Comparison of ENCODE assay signal across 20 cellular contexts in genomic region chr21:42406846-42407245, GRCh38. TPM values are rescaled to one million over a fixed set of nuclear protein-coding genes. Genes with fewer than 3 reads are reported as not detected.
DNase-seq lines count a peak whose midpoint lies in the region; ATAC-seq and TF ChIP-seq lines count a peak whose summit lies in the region.
"Had no signal": no experiment of that assay in that cellular context is flagged by ENCODE, and none has a peak within 500 bp of the region (broad histone marks: within the 10 kb centered on the region; RNA-seq: fewer than 3 reads in every experiment).

No MANE protein-coding gene starts in this region.

- no peaks in the 10 kb centered on the region for H3K4me1 ChIP-seq in upper lobe of right lung
- H3K4me1 ChIP-seq: breast epithelium, esophagus muscularis mucosa, left ventricle myocardium inferior had no signal

- H3K27me3 ChIP-seq in upper lobe of right lung, result peaks cover under 1% of the 10 kb centered on the region
- H3K27me3 ChIP-seq: breast epithelium had no signal

- no peak for ATAC-seq in natural killer cell treated with Interleukin-12 subunit alpha and Interleukin-12 subunit beta and Interleukin-15 and Interleukin-18, amount 100 ng/mL, for 72 hours
- ATAC-seq in natural killer cell (no peak), T-helper 17 cell (no peak), upper lobe of right lung (no peak), HG03521 (IDR thresholded peaks at IDR 0.05; ENCODE audit: unreplicated experiment) (no peak)
- no peak for ATAC-seq in activated naive CD8-positive, alpha-beta T cell treated with anti-CD3 and anti-CD28 coated beads, Interleukin-2, amount 10 ng/mL, durations not matched to agents 7 days and 5 days (ENCODE audit: low read depth)

- H3K4me1 Mint-ChIP-seq in natural killer cell treated with Interleukin-12 subunit alpha and Interleukin-12 subunit beta and Interleukin-15 and Interleukin-18, amount 100 ng/mL, for 72 hours (ENCODE audit: low read depth in 2 of 2), result peaks cover 9 to 16% of the 10 kb centered on the region in 2 donors
- H3K4me1 Mint-ChIP-seq in natural killer cell (peaks cover 0 to 10% of the 10 kb centered on the region in 2 donors), T-helper 17 cell (peaks cover 37% of the 10 kb centered on the region)
- peaks cover 42% of the 10 kb centered on the region for H3K4me1 Mint-ChIP-seq in activated naive CD8-positive, alpha-beta T cell treated with anti-CD3 and anti-CD28 coated beads, Interleukin-2, amount 10 ng/mL, durations not matched to agents 7 days and 5 days

- DNase-seq in natural killer cell treated with Interleukin-12 subunit alpha and Interleukin-12 subunit beta and Interleukin-15 and Interleukin-18, amount 100 ng/mL, for 72 hours (ENCODE audit: low spot score), result no peak
- no peak for DNase-seq in natural killer cell
- no peak for DNase-seq in T-helper 17 cell
- DNase-seq in activated naive CD8-positive, alpha-beta T cell treated with anti-CD3 and anti-CD28 coated beads, Interleukin-2, amount 10 ng/mL, durations not matched to agents 7 days and 5 days, result peak; percentile 23
- peak; percentile 25 for DNase-seq in upper lobe of right lung
- DNase-seq in HK-2 (ENCODE audit: unreplicated experiment), result no peak
- no peak for DNase-seq in iPS-NIHi7 (ENCODE audit: extremely low spot score)
- DNase-seq: Calu3, H9, IMR-90, left ventricle myocardium inferior, mucosa of descending colon, NCI-H2029 treated with DMSO at 0.1 percent for 48 hours, NCI-H446, nucleus accumbens had no signal

- H3K9me3 Mint-ChIP-seq in natural killer cell treated with Interleukin-12 subunit alpha and Interleukin-12 subunit beta and Interleukin-15 and Interleukin-18, amount 100 ng/mL, for 72 hours, result no peaks in the 10 kb centered on the region
- H3K9me3 Mint-ChIP-seq in natural killer cell, result peaks cover under 1% of the 10 kb centered on the region in 2 donors
- H3K9me3 Mint-ChIP-seq in activated naive CD8-positive, alpha-beta T cell treated with anti-CD3 and anti-CD28 coated beads, Interleukin-2, amount 10 ng/mL, durations not matched to agents 7 days and 5 days, result peaks cover 3% of the 10 kb centered on the region
- H3K9me3 Mint-ChIP-seq: H9 had no signal

- H3K36me3 ChIP-seq in upper lobe of right lung, result no peaks in the 10 kb centered on the region
- H3K36me3 ChIP-seq: breast epithelium, esophagus muscularis mucosa, left ventricle myocardium inferior had no signal

- intact Hi-C loops in natural killer cell (cut with micrococcal nuclease), result no loop called here
- intact Hi-C loops in upper lobe of right lung (cut with DNase I), result no loop called here

- H3K27ac Mint-ChIP-seq in natural killer cell treated with Interleukin-12 subunit alpha and Interleukin-12 subunit beta and Interleukin-15 and Interleukin-18, amount 100 ng/mL, for 72 hours, result peak overlapping the region; percentile 80 to 93
- H3K27ac Mint-ChIP-seq in natural killer cell (no peak overlapping the region), T-helper 17 cell (peak overlapping the region; percentile 98)
- H3K27ac Mint-ChIP-seq in activated naive CD8-positive, alpha-beta T cell treated with anti-CD3 and anti-CD28 coated beads, Interleukin-2, amount 10 ng/mL, durations not matched to agents 7 days and 5 days, result peak overlapping the region; percentile 98

- peaks cover under 1% of the 10 kb centered on the region for H3K36me3 Mint-ChIP-seq in natural killer cell treated with Interleukin-12 subunit alpha and Interleukin-12 subunit beta and Interleukin-15 and Interleukin-18, amount 100 ng/mL, for 72 hours
- H3K36me3 Mint-ChIP-seq in natural killer cell (peaks cover under 1% of the 10 kb centered on the region), T-helper 17 cell (ENCODE audit: low read depth) (peaks cover 11% of the 10 kb centered on the region)
- H3K36me3 Mint-ChIP-seq in activated naive CD8-positive, alpha-beta T cell treated with anti-CD3 and anti-CD28 coated beads, Interleukin-2, amount 10 ng/mL, durations not matched to agents 7 days and 5 days, result peaks cover 39% of the 10 kb centered on the region

- TF ChIP-seq CTCF in natural killer cell (IDR thresholded peaks at IDR 0.05) (no peak), upper lobe of right lung (IDR thresholded peaks at IDR 0.05) (no peak)

- POLR2A ChIA-PET in activated naive CD8-positive, alpha-beta T cell treated with anti-CD3 and anti-CD28 coated beads, Interleukin-2, amount 10 ng/mL, durations not matched to agents 7 days and 5 days (lab: Charles Lee), result interaction anchor here (0.6 to 6.7 kb wide), 3 partner anchors 14 to 110 kb away, joined by 3 to 182 read pairs (median 4); no protein-coding TSS in a partner anchor

- H3K27ac ChIP-seq in upper lobe of right lung, result no peak overlapping the region
- H3K27ac ChIP-seq: breast epithelium, esophagus muscularis mucosa, HL-60, left ventricle myocardium inferior had no signal

- peak overlapping the region; percentile 34 for H3K4me3 ChIP-seq in upper lobe of right lung
- H3K4me3 ChIP-seq: breast epithelium, esophagus muscularis mucosa, left ventricle myocardium inferior, mucosa of descending colon had no signal

- H3K4me3 Mint-ChIP-seq in natural killer cell treated with Interleukin-12 subunit alpha and Interleukin-12 subunit beta and Interleukin-15 and Interleukin-18, amount 100 ng/mL, for 72 hours, result peak overlapping the region; percentile 94
- H3K4me3 Mint-ChIP-seq in natural killer cell (no peak overlapping the region), T-helper 17 cell (peak overlapping the region; percentile 99)
- peak overlapping the region; percentile 98 for H3K4me3 Mint-ChIP-seq in activated naive CD8-positive, alpha-beta T cell treated with anti-CD3 and anti-CD28 coated beads, Interleukin-2, amount 10 ng/mL, durations not matched to agents 7 days and 5 days
- H3K4me3 Mint-ChIP-seq: H9 had no signal

- H3K27me3 Mint-ChIP-seq in natural killer cell treated with Interleukin-12 subunit alpha and Interleukin-12 subunit beta and Interleukin-15 and Interleukin-18, amount 100 ng/mL, for 72 hours, result peaks cover under 1 to 18% of the 10 kb centered on the region in 2 donors
- peaks cover 25 to 26% of the 10 kb centered on the region in 2 donors for H3K27me3 Mint-ChIP-seq in natural killer cell (ENCODE audit: low read depth in 2 of 2)
- no peaks in the 10 kb centered on the region for H3K27me3 Mint-ChIP-seq in T-helper 17 cell
- no peaks in the 10 kb centered on the region for H3K27me3 Mint-ChIP-seq in activated naive CD8-positive, alpha-beta T cell treated with anti-CD3 and anti-CD28 coated beads, Interleukin-2, amount 10 ng/mL, durations not matched to agents 7 days and 5 days

- H3K9me3 ChIP-seq in T-helper 17 cell (ENCODE audit: control insufficient read depth, low read length, poor library complexity, severe bottlenecking) (no peaks in the 10 kb centered on the region), upper lobe of right lung (no peaks in the 10 kb centered on the region)
- H3K9me3 ChIP-seq: breast epithelium, mucosa of descending colon had no signal

RNA-seq across cellular contexts. Expression of gene UBASH3A, which starts 3.1 kb away (rescaled TPM):
- total RNA-seq in natural killer cell treated with Interleukin-12 subunit alpha and Interleukin-12 subunit beta and Interleukin-15 and Interleukin-18, amount 100 ng/mL, for 72 hours, result 1 to 10 TPM; 1.7 to 9.2 TPM
- 1 to 10 TPM in 2 of 3 donors, under 1 TPM in 1; 0.66 to 5.0 (median 2.0) TPM for total RNA-seq in natural killer cell
- total RNA-seq in T-helper 17 cell, result 10 to 100 TPM; 49.5 to 50.3 TPM
- total RNA-seq in activated naive CD8-positive, alpha-beta T cell treated with anti-CD3 and anti-CD28 coated beads, Interleukin-2, amount 10 ng/mL, durations not matched to agents 7 days and 5 days, result 10 to 100 TPM; 77.8 to 80.2 TPM
- total RNA-seq in upper lobe of right lung, result 1.5 TPM
- total RNA-seq: Calu3, H9, IMR-90, left ventricle myocardium inferior, RPMI7951 had no signal

RNA-seq across cellular contexts. Expression of gene TMPRSS3, which starts 11.0 kb away (rescaled TPM):
- 1 to 10 TPM in 1 of 2 donors, under 1 TPM in 1; 0.19 to 8.4 TPM for total RNA-seq in natural killer cell treated with Interleukin-12 subunit alpha and Interleukin-12 subunit beta and Interleukin-15 and Interleukin-18, amount 100 ng/mL, for 72 hours
- total RNA-seq in natural killer cell (under 1 TPM in 1 of 3 donors, not detected in 2; 0.25 TPM), T-helper 17 cell (1 to 10 TPM; 2.8 to 4.5 TPM), upper lobe of right lung (4.1 TPM)
- total RNA-seq in activated naive CD8-positive, alpha-beta T cell treated with anti-CD3 and anti-CD28 coated beads, Interleukin-2, amount 10 ng/mL, durations not matched to agents 7 days and 5 days, result 10 to 100 TPM in 1 of 2 experiments, 1 to 10 TPM in 1; 7.8 to 10.7 TPM
- total RNA-seq: esophagus muscularis mucosa, IMR-90, left ventricle myocardium inferior, RPMI7951 had no signal

RNA-seq across cellular contexts. Expression of gene TFF1, which starts 40.5 kb away (rescaled TPM):
- total RNA-seq in natural killer cell treated with Interleukin-12 subunit alpha and Interleukin-12 subunit beta and Interleukin-15 and Interleukin-18, amount 100 ng/mL, for 72 hours, result not detected
- total RNA-seq in natural killer cell (not detected), T-helper 17 cell (not detected), upper lobe of right lung (not detected)
- not detected for total RNA-seq in activated naive CD8-positive, alpha-beta T cell treated with anti-CD3 and anti-CD28 coated beads, Interleukin-2, amount 10 ng/mL, durations not matched to agents 7 days and 5 days
- total RNA-seq: Calu3, esophagus muscularis mucosa, H9, IMR-90, left ventricle myocardium inferior, RPMI7951 had no signal

RNA-seq across cellular contexts. Expression of gene TFF2, which starts 56.1 kb away (rescaled TPM):
- not detected for total RNA-seq in natural killer cell treated with Interleukin-12 subunit alpha and Interleukin-12 subunit beta and Interleukin-15 and Interleukin-18, amount 100 ng/mL, for 72 hours
- not detected for total RNA-seq in natural killer cell
- not detected for total RNA-seq in T-helper 17 cell
- total RNA-seq in activated naive CD8-positive, alpha-beta T cell treated with anti-CD3 and anti-CD28 coated beads, Interleukin-2, amount 10 ng/mL, durations not matched to agents 7 days and 5 days, result not detected
- not detected for total RNA-seq in upper lobe of right lung
- total RNA-seq: breast epithelium, Calu3, esophagus muscularis mucosa, H9, IMR-90, left ventricle myocardium inferior, RPMI7951 had no signal

Comparison
In these comparisons a context has a peak if more than half of its experiments do, and no peak if none do; other contexts are left out.
1. H3K27ac Mint-ChIP-seq: peak in natural killer cell treated with Interleukin-12 subunit alpha and Interleukin-12 subunit beta and Interleukin-15 and Interleukin-18, amount 100 ng/mL, for 72 hours (2 of 2), T-helper 17 cell (single experiment) and activated naive CD8-positive, alpha-beta T cell treated with anti-CD3 and anti-CD28 coated beads, Interleukin-2, amount 10 ng/mL, durations not matched to agents 7 days and 5 days (single experiment); none in natural killer cell (0 of 2).
2. DNase-seq: peak in activated naive CD8-positive, alpha-beta T cell treated with anti-CD3 and anti-CD28 coated beads, Interleukin-2, amount 10 ng/mL, durations not matched to agents 7 days and 5 days (single experiment) and upper lobe of right lung (single experiment); none in natural killer cell treated with Interleukin-12 subunit alpha and Interleukin-12 subunit beta and Interleukin-15 and Interleukin-18, amount 100 ng/mL, for 72 hours (single experiment), natural killer cell (single experiment), T-helper 17 cell (0 of 3), HK-2 (single experiment) and iPS-NIHi7 (single experiment).
3. RNA of gene UBASH3A, which starts 3.1 kb away (total RNA-seq): 77.8 to 80.2 TPM in activated naive CD8-positive, alpha-beta T cell treated with anti-CD3 and anti-CD28 coated beads, Interleukin-2, amount 10 ng/mL, durations not matched to agents 7 days and 5 days and 49.5 to 50.3 TPM in T-helper 17 cell; 1.7 to 9.2 TPM in natural killer cell treated with Interleukin-12 subunit alpha and Interleukin-12 subunit beta and Interleukin-15 and Interleukin-18, amount 100 ng/mL, for 72 hours, 0.66 to 5.0 TPM in natural killer cell and 1.5 TPM in upper lobe of right lung (single experiment); every median in the first group is over 4 times any median in the second.